8 cellular contexts compared by ENCODE assay signal in the genomic region with DNA sequence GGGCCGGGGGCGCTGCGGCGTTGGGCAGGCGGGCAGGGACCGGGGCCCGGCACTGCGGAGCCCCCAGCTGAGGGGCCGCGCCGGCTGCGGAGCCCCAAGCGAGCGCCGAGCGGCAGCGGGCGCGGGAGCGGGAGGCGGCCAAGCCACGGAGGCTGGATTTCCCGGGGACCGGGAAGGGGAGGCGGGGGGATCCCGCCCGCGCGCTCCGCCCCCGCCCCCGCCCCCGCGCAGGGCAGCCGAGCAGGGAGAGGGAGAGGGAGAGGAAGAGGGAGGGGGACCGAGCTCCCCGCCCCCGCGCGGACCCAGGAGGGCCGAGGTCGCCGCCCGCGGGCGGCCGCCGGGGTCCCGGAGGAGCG. TPM values are rescaled to one million over a fixed set of nuclear protein-coding genes. Genes with fewer than 3 reads are reported as not detected.
DNase-seq lines count a peak whose midpoint lies in the region; ATAC-seq, FAIRE-seq and TF ChIP-seq lines count a peak whose summit lies in the region.

A gene with protein sequence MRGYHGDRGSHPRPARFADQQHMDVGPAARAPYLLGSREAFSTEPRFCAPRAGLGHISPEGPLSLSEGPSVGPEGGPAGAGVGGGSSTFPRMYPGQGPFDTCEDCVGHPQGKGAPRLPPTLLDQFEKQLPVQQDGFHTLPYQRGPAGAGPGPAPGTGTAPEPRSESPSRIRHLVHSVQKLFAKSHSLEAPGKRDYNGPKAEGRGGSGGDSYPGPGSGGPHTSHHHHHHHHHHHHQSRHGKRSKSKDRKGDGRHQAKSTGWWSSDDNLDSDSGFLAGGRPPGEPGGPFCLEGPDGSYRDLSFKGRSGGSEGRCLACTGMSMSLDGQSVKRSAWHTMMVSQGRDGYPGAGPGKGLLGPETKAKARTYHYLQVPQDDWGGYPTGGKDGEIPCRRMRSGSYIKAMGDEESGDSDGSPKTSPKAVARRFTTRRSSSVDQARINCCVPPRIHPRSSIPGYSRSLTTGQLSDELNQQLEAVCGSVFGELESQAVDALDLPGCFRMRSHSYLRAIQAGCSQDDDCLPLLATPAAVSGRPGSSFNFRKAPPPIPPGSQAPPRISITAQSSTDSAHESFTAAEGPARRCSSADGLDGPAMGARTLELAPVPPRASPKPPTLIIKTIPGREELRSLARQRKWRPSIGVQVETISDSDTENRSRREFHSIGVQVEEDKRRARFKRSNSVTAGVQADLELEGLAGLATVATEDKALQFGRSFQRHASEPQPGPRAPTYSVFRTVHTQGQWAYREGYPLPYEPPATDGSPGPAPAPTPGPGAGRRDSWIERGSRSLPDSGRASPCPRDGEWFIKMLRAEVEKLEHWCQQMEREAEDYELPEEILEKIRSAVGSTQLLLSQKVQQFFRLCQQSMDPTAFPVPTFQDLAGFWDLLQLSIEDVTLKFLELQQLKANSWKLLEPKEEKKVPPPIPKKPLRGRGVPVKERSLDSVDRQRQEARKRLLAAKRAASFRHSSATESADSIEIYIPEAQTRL (minus strand): TSS at position 154 of the 356 bp plus-strand sequence. CDS start 24,267 bp downstream, outside the sequence.

- H3K4me2 ChIP-seq in neural cell (ENCODE audit: low read length) = peak within 1 kb of the TSS; percentile 73

- H4K20me1 ChIP-seq in neural cell (ENCODE audit: insufficient read depth) = no peaks in the 10 kb centered on the region

- no peak for TF ChIP-seq EP300 in neural cell (conservative IDR thresholded peaks at IDR 0.05; ENCODE audit: poor library complexity, severe bottlenecking)

- no peak for ATAC-seq in GM19452 (IDR thresholded peaks at IDR 0.05; ENCODE audit: unreplicated experiment)

- no peaks in the 10 kb centered on the region for H3K79me2 ChIP-seq in neural cell (replicated peaks; ENCODE audit: insufficient read depth, low read length)

- DNase-seq in GM03348 (ENCODE audit: low spot score) = peak; percentile 45
- DNase-seq in NCI-H2171 (lab: John Stamatoyannopoulos, UW) = peak; percentile 43
- no peak for DNase-seq in brain microvascular endothelial cell
- no peak for DNase-seq in H4 (ENCODE audit: low spot score)
- no peak for DNase-seq in D721Med (ENCODE audit: insufficient read length, low spot score)
- DNase-seq in NCI-H1694 treated with DMSO at 0.1 percent for 48 hours (lab: John Stamatoyannopoulos, UW) = no peak

- in situ Hi-C loops in brain microvascular endothelial cell (cut with HindIII; ENCODE audit: low pct_ligation_motif_present, low sequenced_read_pairs) = no loop called here

- H3K36me3 ChIP-seq in brain microvascular endothelial cell (replicated peaks) = no peaks in the 10 kb centered on the region
- no peaks in the 10 kb centered on the region for H3K36me3 ChIP-seq in neural cell (ENCODE audit: insufficient read depth, low read length)

- H3K9me2 ChIP-seq in neural cell (ENCODE audit: insufficient read depth, low read length) = no peaks in the 10 kb centered on the region

- no peak for FAIRE-seq in D721Med (lab: Jason Lieb, UNC)

- peak within 1 kb of the TSS; percentile 74 for H3K9ac ChIP-seq in neural cell (ENCODE audit: low read length)

- H3K4me3 ChIP-seq in brain microvascular endothelial cell (ENCODE audit: low read depth, low read length) (peak within 1 kb of the TSS; percentile 31), neural cell (ENCODE audit: low read length) (peak within 1 kb of the TSS; percentile 90)

- H3K27ac ChIP-seq in brain microvascular endothelial cell = no peak within 1 kb of the TSS
- H3K27ac ChIP-seq in neural cell (ENCODE audit: low read length) = peak within 1 kb of the TSS; percentile 31

- TF ChIP-seq CTCF in brain microvascular endothelial cell (IDR thresholded peaks at IDR 0.05; ENCODE audit: low read depth, low read length, missing control alignments) (no peak), neural cell (IDR thresholded peaks at IDR 0.05; ENCODE audit: poor library complexity, severe bottlenecking) (no peak), D721Med (IDR thresholded peaks at IDR 0.05; ENCODE audit: insufficient read depth, missing control alignments) (no peak)

- H2AFZ ChIP-seq in neural cell (ENCODE audit: low read depth, low read length) = peak within 1 kb of the TSS; percentile 90

- no peak for TF ChIP-seq RAD21 in neural cell (conservative IDR thresholded peaks at IDR 0.05)

- H3K27me3 ChIP-seq in brain microvascular endothelial cell (replicated peaks) = peaks cover 27% of the 10 kb centered on the region
- peaks cover 24% of the 10 kb centered on the region for H3K27me3 ChIP-seq in neural cell (ENCODE audit: insufficient read depth, low read depth, low read length)

- H3F3A ChIP-seq in neural cell (ENCODE audit: insufficient read depth, low read length, poor library complexity, severe bottlenecking) = no peaks in the 10 kb centered on the region

- H3K9me3 ChIP-seq in neural cell (ENCODE audit: low read length) = no peaks in the 10 kb centered on the region

TF ChIP-seq in neural cell, 6 proteins besides CTCF, POLR2A, EP300 and RAD21:
- TF ChIP-seq MXI1 (conservative IDR thresholded peaks at IDR 0.05; ENCODE audit: poor library complexity, severe bottlenecking) (no peak), TAF1 (IDR thresholded peaks at IDR 0.05; ENCODE audit: low read depth) (peak; percentile 50), EZH2 (IDR thresholded peaks at IDR 0.05; ENCODE audit: borderline replicate concordance, insufficient read depth, low read length, poor library complexity, severe bottlenecking) (no peak)
- TF ChIP-seq, protein P1, sequence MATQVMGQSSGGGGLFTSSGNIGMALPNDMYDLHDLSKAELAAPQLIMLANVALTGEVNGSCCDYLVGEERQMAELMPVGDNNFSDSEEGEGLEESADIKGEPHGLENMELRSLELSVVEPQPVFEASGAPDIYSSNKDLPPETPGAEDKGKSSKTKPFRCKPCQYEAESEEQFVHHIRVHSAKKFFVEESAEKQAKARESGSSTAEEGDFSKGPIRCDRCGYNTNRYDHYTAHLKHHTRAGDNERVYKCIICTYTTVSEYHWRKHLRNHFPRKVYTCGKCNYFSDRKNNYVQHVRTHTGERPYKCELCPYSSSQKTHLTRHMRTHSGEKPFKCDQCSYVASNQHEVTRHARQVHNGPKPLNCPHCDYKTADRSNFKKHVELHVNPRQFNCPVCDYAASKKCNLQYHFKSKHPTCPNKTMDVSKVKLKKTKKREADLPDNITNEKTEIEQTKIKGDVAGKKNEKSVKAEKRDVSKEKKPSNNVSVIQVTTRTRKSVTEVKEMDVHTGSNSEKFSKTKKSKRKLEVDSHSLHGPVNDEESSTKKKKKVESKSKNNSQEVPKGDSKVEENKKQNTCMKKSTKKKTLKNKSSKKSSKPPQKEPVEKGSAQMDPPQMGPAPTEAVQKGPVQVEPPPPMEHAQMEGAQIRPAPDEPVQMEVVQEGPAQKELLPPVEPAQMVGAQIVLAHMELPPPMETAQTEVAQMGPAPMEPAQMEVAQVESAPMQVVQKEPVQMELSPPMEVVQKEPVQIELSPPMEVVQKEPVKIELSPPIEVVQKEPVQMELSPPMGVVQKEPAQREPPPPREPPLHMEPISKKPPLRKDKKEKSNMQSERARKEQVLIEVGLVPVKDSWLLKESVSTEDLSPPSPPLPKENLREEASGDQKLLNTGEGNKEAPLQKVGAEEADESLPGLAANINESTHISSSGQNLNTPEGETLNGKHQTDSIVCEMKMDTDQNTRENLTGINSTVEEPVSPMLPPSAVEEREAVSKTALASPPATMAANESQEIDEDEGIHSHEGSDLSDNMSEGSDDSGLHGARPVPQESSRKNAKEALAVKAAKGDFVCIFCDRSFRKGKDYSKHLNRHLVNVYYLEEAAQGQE (IDR thresholded peaks at IDR 0.05; ENCODE audit: borderline replicate concordance) = no peak
TF ChIP-seq in neural cell: peak in this region for 1.

RNA-seq across cellular contexts. Expression of the gene that starts here (rescaled TPM):
- 2.9 and 4.7 TPM in 2 replicates for polyA plus RNA-seq in neural cell
- 14.5 and 14.6 TPM in 2 replicates for polyA minus RNA-seq in neural cell
- 0.04 TPM in 1 of 2 replicates, not detected in the other for total RNA-seq in H4 (2014; rRNA removed; shearing (Covaris generic))

Comparison
In these comparisons a context has a peak if more than half of its experiments do, and no peak if none do; other contexts are left out.
1. DNase-seq: peak in GM03348 (single experiment) and NCI-H2171 (single experiment); none in brain microvascular endothelial cell (single experiment), H4 (single experiment), D721Med (single experiment) and NCI-H1694 treated with DMSO at 0.1 percent for 48 hours (single experiment).